ENCODE assay signal across 8 cellular contexts in genomic region chr17:2396568-2397246, GRCh38. TPM values are rescaled to one million over a fixed set of nuclear protein-coding genes. Genes with fewer than 3 reads are reported as not detected.
DNase-seq lines count a peak whose midpoint lies in the region; ATAC-seq and TF ChIP-seq lines count a peak whose summit lies in the region.

No MANE protein-coding gene starts in this region.

- POLR2A ChIA-PET in CD8-positive, alpha-beta T cell (lab: Charles Lee) = no interaction called here
- POLR2A ChIA-PET in Panc1 (lab: Charles Lee) = interaction anchor here (0.6 kb wide), 1 partner anchor 112 kb away, joined by 5 read pairs; no protein-coding TSS in a partner anchor

- TF ChIP-seq CTCF in CD8-positive, alpha-beta T cell (IDR thresholded peaks at IDR 0.05) = no peak
- TF ChIP-seq CTCF in Panc1 (IDR thresholded peaks at IDR 0.05) = no peak
- TF ChIP-seq CTCF in gastroesophageal sphincter (IDR thresholded peaks at IDR 0.05) = no peak
- TF ChIP-seq CTCF in neural crest cell (conservative IDR thresholded peaks at IDR 0.05) = no peak
- no peak for TF ChIP-seq CTCF in upper lobe of left lung (IDR thresholded peaks at IDR 0.05)

- H3K4me1 Mint-ChIP-seq in CD8-positive, alpha-beta T cell (ENCODE audit: low read depth) = peaks cover 46% of the 10 kb centered on the region
- H3K4me1 Mint-ChIP-seq in activated naive CD8-positive, alpha-beta T cell treated with anti-CD3 and anti-CD28 coated beads for 36 hours = peaks cover 44% of the 10 kb centered on the region
- peaks cover 58% of the 10 kb centered on the region for H3K4me1 Mint-ChIP-seq in neural crest cell

- peak in 3 of 7 experiments; percentile 17 to 57 (median 27) for DNase-seq in CD8-positive, alpha-beta T cell
- DNase-seq in HCEC 1CT (peak; percentile 97), Panc1 (ENCODE audit: low read depth, low spot score) (no peak), neural crest cell (ENCODE audit: low read depth, low spot score) (peak; percentile 78), upper lobe of left lung (peak; percentile 96 to 99)
- DNase-seq in activated naive CD8-positive, alpha-beta T cell treated with anti-CD3 and anti-CD28 coated beads for 36 hours = peak; percentile 80

- H3K4me1 ChIP-seq in CD8-positive, alpha-beta T cell (ENCODE audit: insufficient read depth, low read length) = peaks cover 56% of the 10 kb centered on the region
- H3K4me1 ChIP-seq in Panc1 (ENCODE audit: control insufficient read depth, insufficient read depth, low read length) (peaks cover 39% of the 10 kb centered on the region), gastroesophageal sphincter (peaks cover 0 to 64% (median 48%) of the 10 kb centered on the region in 3 donors), upper lobe of left lung (peaks cover 56 to 65% (median 59%) of the 10 kb centered on the region in 4 donors)

- no CpG with 5 or more reads among the region's 34 CpGs for WGBS in gastroesophageal sphincter (ENCODE audit: low coverage in 1 of 2), 2 donors
- WGBS in upper lobe of left lung, 2 donors = 10 to 20% methylated on average over 2 to 17 of the region's 34 CpGs

- H3K27me3 ChIP-seq in CD8-positive, alpha-beta T cell (ENCODE audit: insufficient read depth, low read length) = no peaks in the 10 kb centered on the region
- no peaks in the 10 kb centered on the region for H3K27me3 ChIP-seq in Panc1 (ENCODE audit: control insufficient read depth, insufficient read depth, low read length)
- H3K27me3 ChIP-seq in gastroesophageal sphincter = no peaks in the 10 kb centered on the region
- peaks cover 0 to 2% (median 0%) of the 10 kb centered on the region in 4 donors for H3K27me3 ChIP-seq in upper lobe of left lung

- no peaks in the 10 kb centered on the region for H3K36me3 ChIP-seq in CD8-positive, alpha-beta T cell (ENCODE audit: insufficient read depth, low read length)
- H3K36me3 ChIP-seq in Panc1 (ENCODE audit: control insufficient read depth, insufficient read depth, low read length) (no peaks in the 10 kb centered on the region), gastroesophageal sphincter (peaks cover 0 to 4% of the 10 kb centered on the region in 2 donors), upper lobe of left lung (no peaks in the 10 kb centered on the region)

- H3K36me3 Mint-ChIP-seq in CD8-positive, alpha-beta T cell = peaks cover 11% of the 10 kb centered on the region
- H3K36me3 Mint-ChIP-seq in activated naive CD8-positive, alpha-beta T cell treated with anti-CD3 and anti-CD28 coated beads for 36 hours = peaks cover 11% of the 10 kb centered on the region
- no peaks in the 10 kb centered on the region for H3K36me3 Mint-ChIP-seq in neural crest cell (ENCODE audit: low read depth)

- H3K27ac ChIP-seq in CD8-positive, alpha-beta T cell (ENCODE audit: low read depth, low read length) = no peak overlapping the region
- peak overlapping the region; percentile 69 for H3K27ac ChIP-seq in Panc1 (ENCODE audit: low read length)
- H3K27ac ChIP-seq in gastroesophageal sphincter = peak overlapping the region; percentile 97 to 100 (median 100)
- H3K27ac ChIP-seq in upper lobe of left lung = peak overlapping the region; percentile 98 to 99 (median 98)

- CTCF ChIA-PET in CD8-positive, alpha-beta T cell (lab: Charles Lee) = interaction anchor here (1.3 to 3.6 kb wide), 2 partner anchors 19 to 20 kb away, joined by 4 to 20 read pairs; no protein-coding TSS in a partner anchor
- CTCF ChIA-PET in Panc1 (lab: Charles Lee) = interaction anchor here (1.1 kb wide), 1 partner anchor 19 kb away, joined by 4 read pairs; no protein-coding TSS in a partner anchor

- intact Hi-C loops in CD8-positive, alpha-beta T cell (cut with DNase I, micrococcal nuclease) = loop anchor here in 1 of 2 experiments (10.0 kb wide), 1 partner anchor 752 kb away; the partner anchor contains the start of genes RILP and SCARF1
- intact Hi-C loops in Panc1 (cut with micrococcal nuclease; ENCODE audit: unreplicated experiment) = no loop called here

- in situ Hi-C loops in Panc1 (cut with HindIII; ENCODE audit: low pct_unique_long_range_greater_than_20kb, low sequenced_read_pairs) = no loop called here

- peak overlapping the region; percentile 76 for H3K27ac Mint-ChIP-seq in CD8-positive, alpha-beta T cell
- H3K27ac Mint-ChIP-seq in activated naive CD8-positive, alpha-beta T cell treated with anti-CD3 and anti-CD28 coated beads for 36 hours = peak overlapping the region; percentile 75
- peak overlapping the region; percentile 83 for H3K27ac Mint-ChIP-seq in neural crest cell (ENCODE audit: unreplicated experiment)

- H3K4me3 ChIP-seq in CD8-positive, alpha-beta T cell (ENCODE audit: low read depth, low read length) = peak overlapping the region; percentile 17
- H3K4me3 ChIP-seq in Panc1 (ENCODE audit: low read depth in 2 of 2, low read length in 2 of 2) (peak overlapping the region; percentile 27 to 37), gastroesophageal sphincter (peak overlapping the region; percentile 12 to 100), upper lobe of left lung (peak overlapping the region in 3 of 4 donors; percentile 30 to 47 (median 45))

- TF ChIP-seq POLR2A in gastroesophageal sphincter (IDR thresholded peaks at IDR 0.05) (peak; percentile 36 to 69), upper lobe of left lung (IDR thresholded peaks at IDR 0.05) (peak; percentile 11 to 75 (median 64))

- no peaks in the 10 kb centered on the region for H3K27me3 Mint-ChIP-seq in CD8-positive, alpha-beta T cell (ENCODE audit: low read depth)
- H3K27me3 Mint-ChIP-seq in activated naive CD8-positive, alpha-beta T cell treated with anti-CD3 and anti-CD28 coated beads for 36 hours = no peaks in the 10 kb centered on the region
- peaks cover 12% of the 10 kb centered on the region for H3K27me3 Mint-ChIP-seq in neural crest cell (ENCODE audit: low read depth)

- H3K9me3 Mint-ChIP-seq in CD8-positive, alpha-beta T cell = no peaks in the 10 kb centered on the region
- no peaks in the 10 kb centered on the region for H3K9me3 Mint-ChIP-seq in activated naive CD8-positive, alpha-beta T cell treated with anti-CD3 and anti-CD28 coated beads for 36 hours
- no peaks in the 10 kb centered on the region for H3K9me3 Mint-ChIP-seq in neural crest cell

- no peaks in the 10 kb centered on the region for H3K9me3 ChIP-seq in CD8-positive, alpha-beta T cell (ENCODE audit: low read length)
- H3K9me3 ChIP-seq in Panc1 (ENCODE audit: control insufficient read depth, insufficient read depth, low read depth, low read length) (no peaks in the 10 kb centered on the region), gastroesophageal sphincter (no peaks in the 10 kb centered on the region), upper lobe of left lung (no peaks in the 10 kb centered on the region)

- no TSS peak for BruUV-seq in Panc1 (replicated peaks; lab: Mats Ljungman, UMichigan)

- TF ChIP-seq EP300 in gastroesophageal sphincter (IDR thresholded peaks at IDR 0.05) (peak; percentile 44), upper lobe of left lung (IDR thresholded peaks at IDR 0.05) (peak in 1 of 4 donors; percentile 76)

- H3K4me3 Mint-ChIP-seq in CD8-positive, alpha-beta T cell = no peak overlapping the region
- H3K4me3 Mint-ChIP-seq in activated naive CD8-positive, alpha-beta T cell treated with anti-CD3 and anti-CD28 coated beads for 36 hours = peak overlapping the region; percentile 63
- peak overlapping the region; percentile 99 for H3K4me3 Mint-ChIP-seq in neural crest cell

- ATAC-seq in CD8-positive, alpha-beta T cell = no peak
- ATAC-seq in Panc1 (peak; percentile 27), gastroesophageal sphincter (peak; percentile 46), upper lobe of left lung (ENCODE audit: low FRiP score in 2 of 2) (peak; percentile 31 to 74), HG03439 (IDR thresholded peaks at IDR 0.05; ENCODE audit: unreplicated experiment) (no peak)

RNA-seq across cellular contexts. Expression of gene MNT, which starts 4.2 kb away (rescaled TPM):
- total RNA-seq in CD8-positive, alpha-beta T cell = 100 to 1,000 TPM; 105 to 114 TPM
- total RNA-seq in Panc1 (2021; ENCODE audit: unreplicated experiment) = 31.8 TPM
- polyA plus RNA-seq in Panc1 (2012; ENCODE audit: insufficient read length) = 38.4 TPM
- total RNA-seq in activated naive CD8-positive, alpha-beta T cell treated with anti-CD3 and anti-CD28 coated beads for 36 hours = 10 to 100 TPM; 23.8 to 25.6 TPM
- 10 to 100 TPM; 11.8 to 12.7 (median 12.3) TPM for total RNA-seq in gastroesophageal sphincter
- 24.7 and 26.9 TPM in 2 replicates for total RNA-seq in neural crest cell
- total RNA-seq in upper lobe of left lung = 10 to 100 TPM; 14.9 to 68.1 (median 38.6) TPM

RNA-seq across cellular contexts. Expression of gene SGSM2, which starts 59.4 kb away (rescaled TPM):
- total RNA-seq in CD8-positive, alpha-beta T cell = 100 to 1,000 TPM; 176 to 189 TPM
- 49.0 TPM for total RNA-seq in Panc1 (2021; ENCODE audit: unreplicated experiment)
- polyA plus RNA-seq in Panc1 (2012; ENCODE audit: insufficient read length) = 52.3 TPM
- total RNA-seq in activated naive CD8-positive, alpha-beta T cell treated with anti-CD3 and anti-CD28 coated beads for 36 hours = 10 to 100 TPM; 35.7 to 36.8 TPM
- total RNA-seq in gastroesophageal sphincter = 10 to 100 TPM; 32.9 to 58.6 (median 47.4) TPM
- total RNA-seq in neural crest cell = 92.1 and 102 TPM in 2 replicates
- total RNA-seq in upper lobe of left lung = 100 to 1,000 TPM in 2 of 6 donors, 10 to 100 TPM in 4; 53.1 to 313 (median 60.1) TPM

Comparison
In these comparisons a context has a peak if more than half of its experiments do, and no peak if none do; other contexts are left out.
1. ATAC-seq: peak in Panc1 (single experiment), gastroesophageal sphincter (single experiment) and upper lobe of left lung (2 of 2); none in CD8-positive, alpha-beta T cell (single experiment) and HG03439 (single experiment).
2. Peak in every context shown above with its lines, with median percentiles within 50 percentile points of each other: H3K4me3 ChIP-seq and H3K27ac Mint-ChIP-seq.